ENCODE assay signal across 13 cellular contexts in the genomic region with DNA sequence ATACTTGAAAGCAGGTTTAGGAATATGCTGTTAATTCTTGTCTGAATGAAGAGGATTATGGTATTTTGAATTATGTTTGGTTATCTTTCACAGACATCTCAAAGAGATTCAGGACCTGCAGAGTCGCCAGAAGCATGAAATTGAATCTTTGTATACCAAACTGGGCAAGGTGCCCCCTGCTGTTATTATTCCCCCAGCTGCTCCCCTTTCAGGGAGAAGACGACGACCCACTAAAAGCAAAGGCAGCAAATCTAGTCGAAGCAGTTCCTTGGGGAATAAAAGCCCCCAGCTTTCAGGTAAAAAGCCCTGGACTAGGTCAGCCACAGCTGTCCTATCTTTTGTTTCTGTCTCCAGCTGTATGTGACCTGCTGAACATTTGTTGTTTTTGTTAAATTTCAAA.
"Had no signal": no experiment of that assay in that cellular context is flagged by ENCODE, and none has a peak within 500 bp of the region (broad histone marks: within the 10 kb centered on the region; RNA-seq: fewer than 3 reads in every experiment).

No MANE protein-coding gene starts in this region.

- DNase-seq: activated CD4-positive, alpha-beta memory T cell treated with anti-CD3 and anti-CD28 coated beads, Interleukin-2, amount 10 ng/mL, durations not matched to agents 7 days and 5 days; activated naive CD4-positive, alpha-beta T cell treated with anti-CD3 and anti-CD28 coated beads for 36 hours; cerebellar nuclear complex; lower lobe of right lung; naive thymus-derived CD4-positive, alpha-beta T cell; stimulated activated CD4-positive, alpha-beta T cell treated with anti-CD3 and anti-CD28 coated beads, Interleukin-2, amount 100 ng/mL, for 24 hours; stimulated activated naive CD4-positive, alpha-beta T cell; substantia nigra; T-helper 9 cell; upper lobe of left lung had no signal

- H3K27me3 ChIP-seq: brain microvascular endothelial cell, esophagus muscularis mucosa, upper lobe of left lung had no signal

- H3K4me1 Mint-ChIP-seq: activated CD4-positive, alpha-beta memory T cell treated with anti-CD3 and anti-CD28 coated beads, Interleukin-2, amount 10 ng/mL, durations not matched to agents 7 days and 5 days had no signal

- H3K4me3 Mint-ChIP-seq: activated CD4-positive, alpha-beta memory T cell treated with anti-CD3 and anti-CD28 coated beads, Interleukin-2, amount 10 ng/mL, durations not matched to agents 7 days and 5 days; activated naive CD4-positive, alpha-beta T cell treated with anti-CD3 and anti-CD28 coated beads for 36 hours; naive thymus-derived CD4-positive, alpha-beta T cell had no signal

- H3K27me3 Mint-ChIP-seq: activated CD4-positive, alpha-beta memory T cell treated with anti-CD3 and anti-CD28 coated beads, Interleukin-2, amount 10 ng/mL, durations not matched to agents 7 days and 5 days; naive thymus-derived CD4-positive, alpha-beta T cell had no signal

- H3K27ac ChIP-seq: esophagus muscularis mucosa, lower lobe of right lung, upper lobe of left lung had no signal

- H3K27ac Mint-ChIP-seq: activated CD4-positive, alpha-beta memory T cell treated with anti-CD3 and anti-CD28 coated beads, Interleukin-2, amount 10 ng/mL, durations not matched to agents 7 days and 5 days; activated naive CD4-positive, alpha-beta T cell treated with anti-CD3 and anti-CD28 coated beads for 36 hours had no signal

- H3K4me1 ChIP-seq: esophagus muscularis mucosa, lower lobe of right lung, upper lobe of left lung had no signal

- ATAC-seq: lower lobe of right lung; naive thymus-derived CD4-positive, alpha-beta T cell; sciatic nerve had no signal

- H3K4me3 ChIP-seq: esophagus muscularis mucosa, lower lobe of right lung, upper lobe of left lung had no signal

- H3K9me3 Mint-ChIP-seq: activated CD4-positive, alpha-beta memory T cell treated with anti-CD3 and anti-CD28 coated beads, Interleukin-2, amount 10 ng/mL, durations not matched to agents 7 days and 5 days; activated naive CD4-positive, alpha-beta T cell treated with anti-CD3 and anti-CD28 coated beads for 36 hours; naive thymus-derived CD4-positive, alpha-beta T cell had no signal

- H3K9me3 ChIP-seq: esophagus muscularis mucosa, lower lobe of right lung, upper lobe of left lung had no signal
